21 cellular contexts compared by ENCODE assay signal in the genomic region with DNA sequence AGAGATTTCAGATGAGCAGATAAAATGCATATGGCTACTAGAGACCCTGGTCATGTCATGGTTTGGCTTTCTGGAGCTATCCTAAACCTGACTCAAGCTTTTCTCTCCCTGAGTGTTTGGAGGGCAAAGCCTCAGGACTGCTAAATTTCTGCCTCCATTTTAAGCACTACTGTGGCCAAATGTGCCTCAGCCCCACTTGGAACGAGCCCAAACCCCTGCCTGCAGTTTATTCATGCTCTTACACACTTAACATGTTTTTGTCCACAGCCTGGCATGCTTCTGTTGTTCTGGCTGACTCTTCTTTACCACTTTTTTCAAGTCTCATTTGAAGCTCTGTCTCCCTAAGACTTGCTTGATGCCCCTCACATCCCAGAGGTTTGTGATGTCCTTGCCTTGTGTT.
"Had no signal": no experiment of that assay in that cellular context is flagged by ENCODE, and none has a peak within 500 bp of the region (broad histone marks: within the 10 kb centered on the region; RNA-seq: fewer than 3 reads in every experiment).

No MANE protein-coding gene starts in this region.

- H3K27ac ChIP-seq: adrenal gland, dorsolateral prefrontal cortex, neutrophil, skin epidermis, upper lobe of left lung had no signal

- H3K4me3 Mint-ChIP-seq: activated CD8-positive, alpha-beta memory T cell treated with anti-CD3 and anti-CD28 coated beads, Interleukin-2, amount 10 ng/mL, durations not matched to agents 7 days and 5 days; activated naive CD4-positive, alpha-beta T cell treated with anti-CD3 and anti-CD28 coated beads, Interleukin-2, amount 50 U/mL, for 24 hours; endodermal cell; naive thymus-derived CD4-positive, alpha-beta T cell had no signal

- DNase-seq: activated CD4-positive, alpha-beta T cell treated with anti-CD3 and anti-CD28 coated beads for 1 hour; activated CD4-positive, alpha-beta T cell treated with anti-CD3 and anti-CD28 coated beads, Interleukin-2, amount 50 U/mL, for 48 hours; activated CD8-positive, alpha-beta memory T cell treated with anti-CD3 and anti-CD28 coated beads, Interleukin-2, amount 10 ng/mL, durations not matched to agents 7 days and 5 days; activated effector memory CD4-positive, alpha-beta T cell treated with anti-CD3 and anti-CD28 coated beads, Interleukin-2, amount 50 U/mL, for 16 hours; activated T-cell treated with anti-CD3 and anti-CD28 coated beads, Interleukin-2, amount 50 U/mL, for 1 hour; adrenal gland; dorsolateral prefrontal cortex; endodermal cell; islet precursor cell; mammary epithelial cell; naive thymus-derived CD4-positive, alpha-beta T cell; posterior cingulate gyrus; stimulated activated CD4-positive, alpha-beta T cell treated with anti-CD3 and anti-CD28 coated beads, Interleukin-4, amount 100 ng/mL, for 24 hours; stimulated activated naive CD8-positive, alpha-beta T cell treated with anti-CD3 and anti-CD28 coated beads, Interleukin-15, Interleukin-2, amounts not matched to agents 100 U/mL and 50 U/mL, for 24 hours; T1000; upper lobe of left lung had no signal

- H3K36me3 ChIP-seq: adrenal gland, cardiac muscle cell, neutrophil, upper lobe of left lung had no signal

- H3K27ac Mint-ChIP-seq: activated CD8-positive, alpha-beta memory T cell treated with anti-CD3 and anti-CD28 coated beads, Interleukin-2, amount 10 ng/mL, durations not matched to agents 7 days and 5 days; activated naive CD4-positive, alpha-beta T cell treated with anti-CD3 and anti-CD28 coated beads, Interleukin-2, amount 50 U/mL, for 24 hours; endodermal cell had no signal

- H3K27me3 Mint-ChIP-seq: activated naive CD4-positive, alpha-beta T cell treated with anti-CD3 and anti-CD28 coated beads, Interleukin-2, amount 50 U/mL, for 24 hours had no signal

- H3K4me3 ChIP-seq: adrenal gland, cardiac muscle cell, dorsolateral prefrontal cortex, skin epidermis, upper lobe of left lung had no signal

- H3K4me1 ChIP-seq: upper lobe of left lung had no signal

- H3K9me3 ChIP-seq: adrenal gland, neutrophil, upper lobe of left lung had no signal

- H3K9me3 Mint-ChIP-seq: endodermal cell had no signal

- H3K27me3 ChIP-seq: adrenal gland, cardiac muscle cell, dorsolateral prefrontal cortex, neutrophil, upper lobe of left lung had no signal

- ATAC-seq: activated CD8-positive, alpha-beta memory T cell treated with anti-CD3 and anti-CD28 coated beads, Interleukin-2, amount 10 ng/mL, durations not matched to agents 7 days and 5 days; naive thymus-derived CD4-positive, alpha-beta T cell; right cardiac atrium; stimulated activated naive CD8-positive, alpha-beta T cell treated with anti-CD3 and anti-CD28 coated beads, Interleukin-15, Interleukin-2, amounts not matched to agents 100 U/mL and 50 U/mL, for 24 hours had no signal
